Comparison of ENCODE assay signal across 39 cellular contexts in genomic region chr11:58000699-58001098, GRCh38. TPM values are rescaled to one million over a fixed set of nuclear protein-coding genes. Genes with fewer than 3 reads are reported as not detected.
"Had no signal": no experiment of that assay in that cellular context is flagged by ENCODE, and none has a peak within 500 bp of the region (broad histone marks: within the 10 kb centered on the region; RNA-seq: fewer than 3 reads in every experiment).

No MANE protein-coding gene starts in this region.

- H3K27me3 ChIP-seq: MG63 had no signal

- H3K36me3 ChIP-seq: MG63 had no signal

- H3K9me3 ChIP-seq: MG63 had no signal

- DNase-seq: Karpas-422, Kasumi-1, MG63, MM.1S, MV-4-11, NCI-H1048, NCI-H1092, NCI-H1092 treated with DMSO at 0.1 percent for 48 hours, NCI-H1105, NCI-H1105 treated with DMSO at 0.1 percent for 48 hours, NCI-H1417, NCI-H1417 treated with DMSO at 0.1 percent for 48 hours, NCI-H1436, NCI-H1436 treated with DMSO at 0.1 percent for 48 hours, NCI-H146, NCI-H1694, NCI-H1694 treated with DMSO at 0.1 percent for 48 hours, NCI-H187, NCI-H187 treated with DMSO at 0.1 percent for 48 hours, NCI-H1930, NCI-H2029, NCI-H2029 treated with DMSO at 0.1 percent for 48 hours, NCI-H2081, NCI-H2081 treated with DMSO at 0.1 percent for 48 hours, NCI-H2107, NCI-H2171, NCI-H2171 treated with DMSO at 0.1 percent for 48 hours, NCI-H2227 treated with DMSO at 0.1 percent for 48 hours, NCI-H226, NCI-H345, NCI-H446, NCI-H446 treated with DMSO at 0.1 percent for 48 hours, NCI-H510A, NCI-H510A treated with DMSO at 0.1 percent for 48 hours, NCI-H524 had no signal

- H3K4me3 ChIP-seq: MG63 had no signal

RNA-seq across cellular contexts. Expression of gene OR9Q1, which starts 23.0 kb away (rescaled TPM):
- total RNA-seq: LHCN-M2, M059J, MCF 10A, NCI-H460 had no signal

RNA-seq across cellular contexts. Expression of gene OR6Q1, which starts 30.1 kb away (rescaled TPM):
- total RNA-seq: LHCN-M2, M059J, MCF 10A, NCI-H460 had no signal
